Comparison of ENCODE assay signal across 2 cellular contexts in genomic region chr22:31078389-31078788, GRCh38. TPM values are rescaled to one million over a fixed set of nuclear protein-coding genes. Genes with fewer than 3 reads are reported as not detected.
"Had no signal": no experiment of that assay in that cellular context is flagged by ENCODE, and none has a peak within 500 bp of the region (broad histone marks: within the 10 kb centered on the region; RNA-seq: fewer than 3 reads in every experiment).

No MANE protein-coding gene starts in this region.

RNA-seq across cellular contexts. Expression of gene INPP5J, which starts 44.4 kb away (rescaled TPM):
- total RNA-seq: activated CD8-positive, alpha-beta T cell treated with anti-CD3 and anti-CD28 coated beads, Interleukin-2, amount 10 ng/mL, durations not matched to agents 7 days and 5 days; T-helper 2 cell treated with Interferon-gamma antibody and Interleukin-4, amounts not matched to agents 100 ng/mL and 5 ng/mL, for 36 hours had no signal
